30 cellular contexts compared by ENCODE assay signal in the genomic region with DNA sequence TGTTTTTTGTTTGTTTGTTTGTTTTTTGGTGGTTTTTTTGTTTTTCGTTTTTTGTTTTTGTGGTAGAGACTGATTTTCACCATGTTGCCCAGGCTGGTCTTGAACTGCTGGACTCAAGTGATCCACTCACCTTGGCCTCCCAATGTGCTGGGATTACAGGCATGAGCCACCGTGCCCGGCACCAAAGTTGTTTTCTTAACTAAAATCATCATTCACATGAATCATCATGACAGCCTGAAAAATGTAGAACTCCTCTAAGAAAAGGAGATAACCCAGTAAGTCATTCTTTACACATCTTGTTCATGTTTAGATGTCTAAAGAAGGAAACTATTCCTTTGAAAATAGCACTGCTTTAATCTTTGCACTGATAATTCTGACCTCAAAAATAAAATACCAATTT. TPM values are rescaled to one million over a fixed set of nuclear protein-coding genes. Genes with fewer than 3 reads are reported as not detected.
A peak's percentile ranks its signal among the peaks of the same experiment; 100 is the strongest.
DNase-seq lines count a peak whose midpoint lies in the region; TF ChIP-seq lines count a peak whose summit lies in the region.
"Had no signal": no experiment of that assay in that cellular context is flagged by ENCODE, and none has a peak within 500 bp of the region (broad histone marks: within the 10 kb centered on the region; RNA-seq: fewer than 3 reads in every experiment).

No MANE protein-coding gene starts in this region.

- DNase-seq in Daoy (ENCODE audit: low read depth) (peak; percentile 25), M059J (ENCODE audit: low read depth) (peak; percentile 42), brain microvascular endothelial cell (peak; percentile 84), kidney tubule cell (ENCODE audit: low spot score) (peak; percentile 19), caudate nucleus (lab: John Stamatoyannopoulos, UW) (no peak), DMS153 treated with DMSO at 0.1 percent for 48 hours (lab: John Stamatoyannopoulos, UW; ENCODE audit: unreplicated experiment) (no peak), osteoblast (ENCODE audit: insufficient read length, low spot score, missing footprints) (no peak)
- no peak for DNase-seq in activated CD4-positive, alpha-beta T cell treated with anti-CD3 and anti-CD28 coated beads, Interleukin-2, amount 50 U/mL, for 1 hour
- DNase-seq: activated CD4-positive, alpha-beta T cell treated with anti-CD3 and anti-CD28 coated beads, Interleukin-2, amount 50 U/mL, for 4 hours; activated CD8-positive, alpha-beta memory T cell treated with anti-CD3 and anti-CD28 coated beads, Interleukin-2, amount 10 ng/mL, durations not matched to agents 7 days and 5 days; activated gamma-delta T cell; activated naive CD8-positive, alpha-beta T cell treated with anti-CD3 and anti-CD28 coated beads for 36 hours; activated T-cell treated with anti-CD3 and anti-CD28 coated beads, Interleukin-2, amount 50 U/mL, for 4 hours; AML-193; CD4-positive, CD25-positive, alpha-beta regulatory T cell; cerebellar nuclear complex; DND-41; left cardiac atrium; mammary epithelial cell; NCI-H1694; NCI-H510A; stimulated activated naive CD4-positive, alpha-beta T cell; upper lobe of right lung had no signal

- no peaks in the 10 kb centered on the region for H3K9me3 ChIP-seq in osteoblast (ENCODE audit: low read depth, low read length)
- H3K9me3 ChIP-seq: A549, esophagus muscularis mucosa, right atrium auricular region, suprapubic skin, upper lobe of right lung had no signal

- H3K79me2 ChIP-seq in osteoblast (ENCODE audit: insufficient read depth, low read length) = no peaks in the 10 kb centered on the region
- H3K79me2 ChIP-seq: parathyroid adenoma had no signal

- no peak overlapping the region for H3K4me3 ChIP-seq in brain microvascular endothelial cell (ENCODE audit: low read depth, low read length)
- H3K4me3 ChIP-seq in osteoblast (ENCODE audit: insufficient read depth, low read length) = no peak overlapping the region
- H3K4me3 ChIP-seq: A549, esophagus muscularis mucosa, hepatocyte, right atrium auricular region, smooth muscle cell, suprapubic skin, upper lobe of right lung had no signal

- H3K4me1 ChIP-seq in osteoblast (ENCODE audit: insufficient read depth, low read length) = no peaks in the 10 kb centered on the region
- H3K4me1 ChIP-seq: A549, parathyroid adenoma, right atrium auricular region, suprapubic skin, upper lobe of right lung had no signal

- no peak overlapping the region for H2AFZ ChIP-seq in osteoblast (ENCODE audit: low read length)
- H2AFZ ChIP-seq: hepatocyte, parathyroid adenoma had no signal

- H3K4me2 ChIP-seq in osteoblast (ENCODE audit: insufficient read depth, low read length) = no peak overlapping the region
- H3K4me2 ChIP-seq: A549, hepatocyte, smooth muscle cell had no signal

- H4K20me1 ChIP-seq in osteoblast (ENCODE audit: insufficient read depth, low read length) = no peaks in the 10 kb centered on the region

- in situ Hi-C loops in brain microvascular endothelial cell (cut with HindIII; ENCODE audit: low pct_ligation_motif_present, low sequenced_read_pairs) = no loop called here

- H3K27me3 ChIP-seq in brain microvascular endothelial cell (replicated peaks) (no peaks in the 10 kb centered on the region), osteoblast (ENCODE audit: insufficient read depth, low read length) (no peaks in the 10 kb centered on the region)
- H3K27me3 ChIP-seq: esophagus muscularis mucosa, hepatocyte, right atrium auricular region, suprapubic skin, upper lobe of right lung had no signal

- TF ChIP-seq CTCF in brain microvascular endothelial cell (IDR thresholded peaks at IDR 0.05; ENCODE audit: low read depth, low read length, missing control alignments) = no peak
- no peak for TF ChIP-seq CTCF in osteoblast (IDR thresholded peaks at IDR 0.05; ENCODE audit: extremely low read depth, low read depth, low read length)

- H3K36me3 ChIP-seq in brain microvascular endothelial cell (replicated peaks) (no peaks in the 10 kb centered on the region), osteoblast (ENCODE audit: insufficient read depth, low read length) (no peaks in the 10 kb centered on the region)
- H3K36me3 ChIP-seq: esophagus muscularis mucosa, right atrium auricular region, suprapubic skin, upper lobe of right lung had no signal

- peak overlapping the region; percentile 32 for H3K27ac ChIP-seq in brain microvascular endothelial cell
- H3K27ac ChIP-seq in caudate nucleus (ENCODE audit: low read depth, low read length) = no peak overlapping the region
- no peak overlapping the region for H3K27ac ChIP-seq in osteoblast (ENCODE audit: low read depth, low read length)
- H3K27ac ChIP-seq: A549, esophagus muscularis mucosa, hepatocyte, parathyroid adenoma, right atrium auricular region, suprapubic skin, upper lobe of right lung had no signal

RNA-seq across cellular contexts. Expression of gene DISP1, which starts 37.5 kb away (rescaled TPM):
- total RNA-seq in Daoy (2014; rRNA removed; shearing (Covaris generic)) = 3.5 and 7.3 TPM in 2 replicates
- total RNA-seq in M059J (2014; rRNA removed; shearing (Covaris generic)) = 6.0 and 8.1 TPM in 2 replicates
- 4.3 and 4.4 TPM in 2 replicates for total RNA-seq in osteoblast

Comparison
In these comparisons a context has a peak if more than half of its experiments do, and no peak if none do; other contexts are left out.
1. DNase-seq: peak in Daoy (single experiment), M059J (single experiment), brain microvascular endothelial cell (single experiment) and kidney tubule cell (single experiment); none in caudate nucleus (0 of 61), DMS153 treated with DMSO at 0.1 percent for 48 hours (single experiment), osteoblast (single experiment) and activated CD4-positive, alpha-beta T cell treated with anti-CD3 and anti-CD28 coated beads, Interleukin-2, amount 50 U/mL, for 1 hour (single experiment).